10 cellular contexts compared by ENCODE assay signal in genomic region chr12:47033081-47033480, GRCh38. TPM values are rescaled to one million over a fixed set of nuclear protein-coding genes. Genes with fewer than 3 reads are reported as not detected.
A peak's percentile ranks its signal among the peaks of the same experiment; 100 is the strongest.
DNase-seq lines count a peak whose midpoint lies in the region; ATAC-seq and TF ChIP-seq lines count a peak whose summit lies in the region.
"Had no signal": no experiment of that assay in that cellular context is flagged by ENCODE, and none has a peak within 500 bp of the region (broad histone marks: within the 10 kb centered on the region; RNA-seq: fewer than 3 reads in every experiment).

No MANE protein-coding gene starts in this region.

- no peak overlapping the region for H3K4me2 ChIP-seq in fibroblast of lung (ENCODE audit: extremely low read depth, insufficient read depth, low read length)

- no peak for TF ChIP-seq CTCF in RWPE2 (IDR thresholded peaks at IDR 0.05; ENCODE audit: poor library complexity, severe bottlenecking)
- no peak for TF ChIP-seq CTCF in fibroblast of lung (conservative IDR thresholded peaks at IDR 0.05 in 1 of 2, IDR thresholded peaks at IDR 0.05 in 1 of 2; ENCODE audit: low read depth in 1 of 2, low read length in 2 of 2)
- no peak for TF ChIP-seq CTCF in omental fat pad (IDR thresholded peaks at IDR 0.05)

- in situ Hi-C loops in HAP-1 (cut with MboI; ENCODE audit: low sequenced_read_pairs), result no loop called here

- H3K27ac ChIP-seq in RWPE2 (ENCODE audit: poor library complexity, severe bottlenecking) (peak overlapping the region; percentile 80), fibroblast of lung (ENCODE audit: insufficient read depth, low read length) (no peak overlapping the region)

- H3K9me3 ChIP-seq in RWPE2 (ENCODE audit: severe bottlenecking) (no peaks in the 10 kb centered on the region), fibroblast of lung (ENCODE audit: control insufficient read depth, insufficient read depth, low read depth, low read length) (no peaks in the 10 kb centered on the region), HAP-1 (no peaks in the 10 kb centered on the region)

- ATAC-seq in RWPE2 (ENCODE audit: low read depth), result peak; percentile 51
- peak; percentile 68 for ATAC-seq in omental fat pad (ENCODE audit: low FRiP score)
- no peak for ATAC-seq in HG02852 (IDR thresholded peaks at IDR 0.05; ENCODE audit: unreplicated experiment)

- peak overlapping the region; percentile 28 for H2AFZ ChIP-seq in fibroblast of lung (ENCODE audit: low read length)

- DNase-seq in Daoy (ENCODE audit: low read depth), result peak; percentile 25
- no peak for DNase-seq in RWPE2 (ENCODE audit: low spot score)
- DNase-seq in fibroblast of lung (ENCODE audit: low read depth in 2 of 2), result peak; percentile 19 to 40
- DNase-seq in omental fat pad (ENCODE audit: low spot score), result no peak
- DNase-seq in anterior cingulate cortex (lab: John Stamatoyannopoulos, UW), result no peak
- DNase-seq in HAP-1 (ENCODE audit: low spot score in 2 of 2), result no peak
- no peak for DNase-seq in activated CD4-positive, alpha-beta T cell treated with anti-CD3 and anti-CD28 coated beads for 48 hours
- DNase-seq: activated CD4-positive, alpha-beta T cell treated with anti-CD3 and anti-CD28 coated beads, Interleukin-2, amount 50 U/mL, for 48 hours had no signal

- H3K4me1 ChIP-seq in RWPE2 (ENCODE audit: insufficient read depth, poor library complexity, severe bottlenecking), result peaks cover 30% of the 10 kb centered on the region
- no peaks in the 10 kb centered on the region for H3K4me1 ChIP-seq in fibroblast of lung (ENCODE audit: control insufficient read depth, extremely low read depth, insufficient read depth, low read length)
- no peaks in the 10 kb centered on the region for H3K4me1 ChIP-seq in HAP-1

- H3K9ac ChIP-seq in fibroblast of lung (ENCODE audit: insufficient read depth, low read length), result no peak overlapping the region

- no peaks in the 10 kb centered on the region for H4K20me1 ChIP-seq in fibroblast of lung (ENCODE audit: control insufficient read depth, extremely low read depth, insufficient read depth, low read length)

- H3K36me3 ChIP-seq in RWPE2 (ENCODE audit: low read depth), result no peaks in the 10 kb centered on the region
- no peaks in the 10 kb centered on the region for H3K36me3 ChIP-seq in fibroblast of lung (ENCODE audit: control insufficient read depth, insufficient read depth, low read length)
- no peaks in the 10 kb centered on the region for H3K36me3 ChIP-seq in HAP-1 (replicated peaks)

- H3K4me3 ChIP-seq in RWPE2 (ENCODE audit: severe bottlenecking), result no peak overlapping the region
- H3K4me3 ChIP-seq in fibroblast of lung (replicated peaks in 1 of 4; ENCODE audit: control extremely low read depth in 1 of 4, insufficient read depth in 1 of 4, low read depth in 3 of 4, low read length in 4 of 4), result no peak overlapping the region
- H3K4me3 ChIP-seq in HAP-1, result no peak overlapping the region

- H3K79me2 ChIP-seq in fibroblast of lung (ENCODE audit: control insufficient read depth, insufficient read depth, low read length), result no peaks in the 10 kb centered on the region

- H3K27me3 ChIP-seq in RWPE2 (ENCODE audit: insufficient read depth, poor library complexity, severe bottlenecking) (no peaks in the 10 kb centered on the region), fibroblast of lung (ENCODE audit: control insufficient read depth, insufficient read depth, low read length) (no peaks in the 10 kb centered on the region), HAP-1 (ENCODE audit: low read depth) (peaks cover 4% of the 10 kb centered on the region)

RNA-seq across cellular contexts. Expression of gene PCED1B, which starts 46.3 kb away (rescaled TPM):
- total RNA-seq in Daoy (2014; rRNA removed; shearing (Covaris generic)), result 3.8 and 4.7 TPM in 2 replicates
- total RNA-seq in fibroblast of lung, result 0.26 and 0.33 TPM in 2 replicates
- polyA plus RNA-seq in fibroblast of lung, result 0.49 and 0.83 TPM in 2 replicates
- 0.80 and 1.0 TPM in 2 replicates for polyA plus RNA-seq in fibroblast of lung (2012)
- 1.7 and 6.7 TPM in 2 replicates for polyA minus RNA-seq in fibroblast of lung (ENCODE audit: low replicate concordance)
- 1 to 10 TPM; 1.9 to 5.7 (median 3.8) TPM for total RNA-seq in omental fat pad

RNA-seq across cellular contexts. Expression of gene AMIGO2, which starts 46.7 kb away (rescaled TPM):
- total RNA-seq in Daoy (2014; rRNA removed; shearing (Covaris generic)), result 159 and 164 TPM in 2 replicates
- total RNA-seq in fibroblast of lung, result 2.3 and 6.9 TPM in 2 replicates
- 8.6 and 12.4 TPM in 2 replicates for polyA plus RNA-seq in fibroblast of lung
- 6.3 and 8.1 TPM in 2 replicates for polyA plus RNA-seq in fibroblast of lung (2012)
- polyA minus RNA-seq in fibroblast of lung (ENCODE audit: low replicate concordance), result 1.1 and 3.5 TPM in 2 replicates
- 10 to 100 TPM in 2 of 4 donors, 1 to 10 TPM in 2; 5.8 to 17.8 (median 13.4) TPM for total RNA-seq in omental fat pad
- total RNA-seq: OCI-LY7 had no signal

Comparison
In these comparisons a context has a peak if more than half of its experiments do, and no peak if none do; other contexts are left out.
1. DNase-seq: peak in Daoy (single experiment) and fibroblast of lung (2 of 2); none in RWPE2 (single experiment), omental fat pad (single experiment), anterior cingulate cortex (0 of 58), HAP-1 (0 of 2) and activated CD4-positive, alpha-beta T cell treated with anti-CD3 and anti-CD28 coated beads for 48 hours (single experiment).